1 cellular context compared by ENCODE assay signal in the genomic region with DNA sequence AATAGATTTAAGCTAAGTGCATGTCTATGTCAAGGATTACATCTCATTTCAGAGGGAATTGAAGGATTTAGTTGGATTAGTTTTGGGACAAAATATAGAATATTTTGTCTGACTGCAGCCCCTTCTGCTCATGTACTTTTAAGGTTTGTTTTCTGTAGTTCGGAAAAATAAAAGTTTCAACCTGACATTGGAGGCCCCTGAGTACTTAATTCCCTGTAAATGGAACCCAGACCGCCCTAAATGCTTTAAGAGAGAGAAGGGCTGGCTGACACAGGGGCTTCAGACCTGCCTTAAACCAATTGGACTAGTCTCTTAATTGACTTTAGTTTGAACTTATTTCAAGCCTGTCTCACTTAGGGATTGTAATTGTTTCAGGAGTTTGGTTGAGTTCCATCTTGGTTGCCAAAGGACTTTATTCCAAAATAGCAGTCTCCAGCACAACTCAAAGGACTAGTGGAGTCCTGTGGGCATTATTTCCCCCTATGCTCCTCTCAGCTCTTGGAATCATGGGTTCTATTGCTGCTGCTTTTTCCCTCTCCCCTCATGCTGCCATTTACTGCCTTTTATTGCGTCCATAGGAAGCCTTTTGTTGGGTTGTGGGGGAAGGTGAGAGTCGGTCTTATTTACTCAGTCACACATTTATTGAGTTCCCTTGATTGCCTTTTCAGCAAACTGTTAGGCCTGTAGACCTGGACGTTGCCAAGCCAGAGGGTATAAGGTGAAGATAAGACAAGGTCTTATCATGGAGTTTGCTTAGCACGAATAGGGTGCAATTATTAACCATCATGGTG.
TF ChIP-seq lines count a peak whose summit lies in the region.

No MANE protein-coding gene starts in this region.

TF ChIP-seq in WTC11, 78 proteins besides CTCF, POLR2A, EP300 and RAD21 (continued from another document):
- TF ChIP-seq, protein P1, sequence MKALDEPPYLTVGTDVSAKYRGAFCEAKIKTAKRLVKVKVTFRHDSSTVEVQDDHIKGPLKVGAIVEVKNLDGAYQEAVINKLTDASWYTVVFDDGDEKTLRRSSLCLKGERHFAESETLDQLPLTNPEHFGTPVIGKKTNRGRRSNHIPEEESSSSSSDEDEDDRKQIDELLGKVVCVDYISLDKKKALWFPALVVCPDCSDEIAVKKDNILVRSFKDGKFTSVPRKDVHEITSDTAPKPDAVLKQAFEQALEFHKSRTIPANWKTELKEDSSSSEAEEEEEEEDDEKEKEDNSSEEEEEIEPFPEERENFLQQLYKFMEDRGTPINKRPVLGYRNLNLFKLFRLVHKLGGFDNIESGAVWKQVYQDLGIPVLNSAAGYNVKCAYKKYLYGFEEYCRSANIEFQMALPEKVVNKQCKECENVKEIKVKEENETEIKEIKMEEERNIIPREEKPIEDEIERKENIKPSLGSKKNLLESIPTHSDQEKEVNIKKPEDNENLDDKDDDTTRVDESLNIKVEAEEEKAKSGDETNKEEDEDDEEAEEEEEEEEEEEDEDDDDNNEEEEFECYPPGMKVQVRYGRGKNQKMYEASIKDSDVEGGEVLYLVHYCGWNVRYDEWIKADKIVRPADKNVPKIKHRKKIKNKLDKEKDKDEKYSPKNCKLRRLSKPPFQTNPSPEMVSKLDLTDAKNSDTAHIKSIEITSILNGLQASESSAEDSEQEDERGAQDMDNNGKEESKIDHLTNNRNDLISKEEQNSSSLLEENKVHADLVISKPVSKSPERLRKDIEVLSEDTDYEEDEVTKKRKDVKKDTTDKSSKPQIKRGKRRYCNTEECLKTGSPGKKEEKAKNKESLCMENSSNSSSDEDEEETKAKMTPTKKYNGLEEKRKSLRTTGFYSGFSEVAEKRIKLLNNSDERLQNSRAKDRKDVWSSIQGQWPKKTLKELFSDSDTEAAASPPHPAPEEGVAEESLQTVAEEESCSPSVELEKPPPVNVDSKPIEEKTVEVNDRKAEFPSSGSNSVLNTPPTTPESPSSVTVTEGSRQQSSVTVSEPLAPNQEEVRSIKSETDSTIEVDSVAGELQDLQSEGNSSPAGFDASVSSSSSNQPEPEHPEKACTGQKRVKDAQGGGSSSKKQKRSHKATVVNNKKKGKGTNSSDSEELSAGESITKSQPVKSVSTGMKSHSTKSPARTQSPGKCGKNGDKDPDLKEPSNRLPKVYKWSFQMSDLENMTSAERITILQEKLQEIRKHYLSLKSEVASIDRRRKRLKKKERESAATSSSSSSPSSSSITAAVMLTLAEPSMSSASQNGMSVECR (CRISPR knock-in tag; IDR thresholded peaks at IDR 0.05; ENCODE audit: borderline replicate concordance), result no peak
- TF ChIP-seq NR1H2 (CRISPR knock-in tag; IDR thresholded peaks at IDR 0.05), result no peak
- TF ChIP-seq PRRX2 (CRISPR knock-in tag; IDR thresholded peaks at IDR 0.05), result peak; percentile 51
- no peak for TF ChIP-seq HMGA2 (CRISPR knock-in tag; IDR thresholded peaks at IDR 0.05)
- no peak for TF ChIP-seq OVOL2 (CRISPR knock-in tag; IDR thresholded peaks at IDR 0.05; ENCODE audit: borderline replicate concordance)
- TF ChIP-seq, protein P2, sequence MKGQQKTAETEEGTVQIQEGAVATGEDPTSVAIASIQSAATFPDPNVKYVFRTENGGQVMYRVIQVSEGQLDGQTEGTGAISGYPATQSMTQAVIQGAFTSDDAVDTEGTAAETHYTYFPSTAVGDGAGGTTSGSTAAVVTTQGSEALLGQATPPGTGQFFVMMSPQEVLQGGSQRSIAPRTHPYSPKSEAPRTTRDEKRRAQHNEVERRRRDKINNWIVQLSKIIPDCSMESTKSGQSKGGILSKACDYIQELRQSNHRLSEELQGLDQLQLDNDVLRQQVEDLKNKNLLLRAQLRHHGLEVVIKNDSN (CRISPR knock-in tag; IDR thresholded peaks at IDR 0.05), result no peak
- TF ChIP-seq TP53 (CRISPR knock-in tag; IDR thresholded peaks at IDR 0.05), result no peak
- no peak for TF ChIP-seq IRF2 (CRISPR knock-in tag; IDR thresholded peaks at IDR 0.05; ENCODE audit: borderline replicate concordance, low read depth)
- TF ChIP-seq, protein P3, sequence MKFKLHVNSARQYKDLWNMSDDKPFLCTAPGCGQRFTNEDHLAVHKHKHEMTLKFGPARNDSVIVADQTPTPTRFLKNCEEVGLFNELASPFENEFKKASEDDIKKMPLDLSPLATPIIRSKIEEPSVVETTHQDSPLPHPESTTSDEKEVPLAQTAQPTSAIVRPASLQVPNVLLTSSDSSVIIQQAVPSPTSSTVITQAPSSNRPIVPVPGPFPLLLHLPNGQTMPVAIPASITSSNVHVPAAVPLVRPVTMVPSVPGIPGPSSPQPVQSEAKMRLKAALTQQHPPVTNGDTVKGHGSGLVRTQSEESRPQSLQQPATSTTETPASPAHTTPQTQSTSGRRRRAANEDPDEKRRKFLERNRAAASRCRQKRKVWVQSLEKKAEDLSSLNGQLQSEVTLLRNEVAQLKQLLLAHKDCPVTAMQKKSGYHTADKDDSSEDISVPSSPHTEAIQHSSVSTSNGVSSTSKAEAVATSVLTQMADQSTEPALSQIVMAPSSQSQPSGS (CRISPR knock-in tag; IDR thresholded peaks at IDR 0.05; ENCODE audit: borderline replicate concordance, low read depth), result no peak
- TF ChIP-seq ZNF121 (CRISPR knock-in tag; IDR thresholded peaks at IDR 0.05), result no peak
- TF ChIP-seq, protein P4, sequence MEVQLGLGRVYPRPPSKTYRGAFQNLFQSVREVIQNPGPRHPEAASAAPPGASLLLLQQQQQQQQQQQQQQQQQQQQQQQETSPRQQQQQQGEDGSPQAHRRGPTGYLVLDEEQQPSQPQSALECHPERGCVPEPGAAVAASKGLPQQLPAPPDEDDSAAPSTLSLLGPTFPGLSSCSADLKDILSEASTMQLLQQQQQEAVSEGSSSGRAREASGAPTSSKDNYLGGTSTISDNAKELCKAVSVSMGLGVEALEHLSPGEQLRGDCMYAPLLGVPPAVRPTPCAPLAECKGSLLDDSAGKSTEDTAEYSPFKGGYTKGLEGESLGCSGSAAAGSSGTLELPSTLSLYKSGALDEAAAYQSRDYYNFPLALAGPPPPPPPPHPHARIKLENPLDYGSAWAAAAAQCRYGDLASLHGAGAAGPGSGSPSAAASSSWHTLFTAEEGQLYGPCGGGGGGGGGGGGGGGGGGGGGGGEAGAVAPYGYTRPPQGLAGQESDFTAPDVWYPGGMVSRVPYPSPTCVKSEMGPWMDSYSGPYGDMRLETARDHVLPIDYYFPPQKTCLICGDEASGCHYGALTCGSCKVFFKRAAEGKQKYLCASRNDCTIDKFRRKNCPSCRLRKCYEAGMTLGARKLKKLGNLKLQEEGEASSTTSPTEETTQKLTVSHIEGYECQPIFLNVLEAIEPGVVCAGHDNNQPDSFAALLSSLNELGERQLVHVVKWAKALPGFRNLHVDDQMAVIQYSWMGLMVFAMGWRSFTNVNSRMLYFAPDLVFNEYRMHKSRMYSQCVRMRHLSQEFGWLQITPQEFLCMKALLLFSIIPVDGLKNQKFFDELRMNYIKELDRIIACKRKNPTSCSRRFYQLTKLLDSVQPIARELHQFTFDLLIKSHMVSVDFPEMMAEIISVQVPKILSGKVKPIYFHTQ (CRISPR knock-in tag; IDR thresholded peaks at IDR 0.05), result no peak
- TF ChIP-seq JUN (CRISPR knock-in tag; IDR thresholded peaks at IDR 0.05), result no peak
- no peak for TF ChIP-seq TCF7 (CRISPR knock-in tag; IDR thresholded peaks at IDR 0.05; ENCODE audit: low read depth)
- TF ChIP-seq ELF4 (CRISPR knock-in tag; IDR thresholded peaks at IDR 0.05; ENCODE audit: low read depth), result no peak
- no peak for TF ChIP-seq CREB1 (CRISPR knock-in tag; IDR thresholded peaks at IDR 0.05)
- TF ChIP-seq, protein P5, sequence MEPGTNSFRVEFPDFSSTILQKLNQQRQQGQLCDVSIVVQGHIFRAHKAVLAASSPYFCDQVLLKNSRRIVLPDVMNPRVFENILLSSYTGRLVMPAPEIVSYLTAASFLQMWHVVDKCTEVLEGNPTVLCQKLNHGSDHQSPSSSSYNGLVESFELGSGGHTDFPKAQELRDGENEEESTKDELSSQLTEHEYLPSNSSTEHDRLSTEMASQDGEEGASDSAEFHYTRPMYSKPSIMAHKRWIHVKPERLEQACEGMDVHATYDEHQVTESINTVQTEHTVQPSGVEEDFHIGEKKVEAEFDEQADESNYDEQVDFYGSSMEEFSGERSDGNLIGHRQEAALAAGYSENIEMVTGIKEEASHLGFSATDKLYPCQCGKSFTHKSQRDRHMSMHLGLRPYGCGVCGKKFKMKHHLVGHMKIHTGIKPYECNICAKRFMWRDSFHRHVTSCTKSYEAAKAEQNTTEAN (CRISPR knock-in tag; IDR thresholded peaks at IDR 0.05), result no peak
- 0 out of 2 replicates have a peak, but pooled peaks have one; percentile 9 for TF ChIP-seq ZNF671 (CRISPR knock-in tag; IDR thresholded peaks at IDR 0.05)
- TF ChIP-seq, protein P6, sequence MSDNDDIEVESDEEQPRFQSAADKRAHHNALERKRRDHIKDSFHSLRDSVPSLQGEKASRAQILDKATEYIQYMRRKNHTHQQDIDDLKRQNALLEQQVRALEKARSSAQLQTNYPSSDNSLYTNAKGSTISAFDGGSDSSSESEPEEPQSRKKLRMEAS (CRISPR knock-in tag; IDR thresholded peaks at IDR 0.05), result no peak
- TF ChIP-seq NR2C2 (CRISPR knock-in tag; IDR thresholded peaks at IDR 0.05), result no peak
TF ChIP-seq in WTC11: peak in this region for 3.
